In genomic region chr6:133099573-133099972, GRCh38 we compare ENCODE assay signal across 14 cellular contexts.
DNase-seq lines count a peak whose midpoint lies in the region; ATAC-seq and TF ChIP-seq lines count a peak whose summit lies in the region.
"Had no signal": no experiment of that assay in that cellular context is flagged by ENCODE, and none has a peak within 500 bp of the region (broad histone marks: within the 10 kb centered on the region; RNA-seq: fewer than 3 reads in every experiment).

No MANE protein-coding gene starts in this region.

- H3K36me3 ChIP-seq in HUES64 (ENCODE audit: insufficient read depth, low read length) (no peaks in the 10 kb centered on the region), mammary epithelial cell (ENCODE audit: insufficient read depth, low read length) (no peaks in the 10 kb centered on the region), mucosa of descending colon (ENCODE audit: low read depth) (no peaks in the 10 kb centered on the region), tibial nerve (no peaks in the 10 kb centered on the region)

- H3K4me3 ChIP-seq in HUES64 (ENCODE audit: low read length) = no peak overlapping the region
- no peak overlapping the region for H3K4me3 ChIP-seq in mammary epithelial cell (replicated peaks in 1 of 3; ENCODE audit: insufficient read depth in 1 of 3, low read depth in 2 of 3, low read length in 3 of 3)
- no peak overlapping the region for H3K4me3 ChIP-seq in mucosa of descending colon
- H3K4me3 ChIP-seq in tibial nerve = no peak overlapping the region

- H2AFZ ChIP-seq in mammary epithelial cell (ENCODE audit: low read depth, low read length) = no peak overlapping the region

- ATAC-seq in mucosa of descending colon = no peak

- no peaks in the 10 kb centered on the region for H4K20me1 ChIP-seq in mammary epithelial cell (ENCODE audit: insufficient read depth, low read length)

- TF ChIP-seq CTCF in AG09319 (IDR thresholded peaks at IDR 0.05; ENCODE audit: low read depth, low read length) (no peak), mammary epithelial cell (conservative IDR thresholded peaks at IDR 0.05 in 1 of 2, IDR thresholded peaks at IDR 0.05 in 1 of 2; ENCODE audit: extremely low read depth in 1 of 2, insufficient read depth in 1 of 2, low read depth in 1 of 2, low read length in 2 of 2) (no peak), mucosa of descending colon (IDR thresholded peaks at IDR 0.05) (no peak), tibial nerve (IDR thresholded peaks at IDR 0.05) (no peak)

- H3K4me2 ChIP-seq in mammary epithelial cell (ENCODE audit: insufficient read depth, low read depth, low read length) = peak overlapping the region; percentile 29

- intact Hi-C loops in mammary epithelial cell (cut with micrococcal nuclease) = no loop called here
- intact Hi-C loops in mucosa of descending colon (cut with DNase I, micrococcal nuclease) = no loop called here

- no peak for TF ChIP-seq POLR2A in tibial nerve (IDR thresholded peaks at IDR 0.05)

- CTCF ChIA-PET in mammary epithelial cell (lab: Charles Lee; ENCODE audit: low non-redundant PET) = no interaction called here

- H3K27ac ChIP-seq in HUES64 (ENCODE audit: low read depth, low read length) (peak overlapping the region; percentile 47; the same call in 1 of the 2 replicates), mammary epithelial cell (ENCODE audit: insufficient read depth, low read depth, low read length) (peak overlapping the region; percentile 71), tibial nerve (no peak overlapping the region)

- H3K4me1 ChIP-seq in HUES64 (ENCODE audit: insufficient read depth, low read length) = peaks cover 19% of the 10 kb centered on the region
- H3K4me1 ChIP-seq in mammary epithelial cell (ENCODE audit: insufficient read depth, low read length) = peaks cover 19% of the 10 kb centered on the region
- H3K4me1 ChIP-seq in mucosa of descending colon (ENCODE audit: low read depth) = no peaks in the 10 kb centered on the region
- no peaks in the 10 kb centered on the region for H3K4me1 ChIP-seq in tibial nerve

- TF ChIP-seq EP300 in tibial nerve (IDR thresholded peaks at IDR 0.05) = no peak

- H3K27me3 ChIP-seq in HUES64 (ENCODE audit: insufficient read depth, low read length) = no peaks in the 10 kb centered on the region
- H3K27me3 ChIP-seq in mammary epithelial cell (ENCODE audit: insufficient read depth, low read length) = no peaks in the 10 kb centered on the region
- no peaks in the 10 kb centered on the region for H3K27me3 ChIP-seq in tibial nerve

- H3K9ac ChIP-seq in HUES64 (ENCODE audit: low read depth, low read length) (no peak overlapping the region), mammary epithelial cell (ENCODE audit: insufficient read depth, low read length) (no peak overlapping the region)

- dilution Hi-C loops in mammary epithelial cell (cut with HindIII; ENCODE audit: low sequenced_read_pairs) = no loop called here

- in situ Hi-C loops in mammary epithelial cell (cut with MboI; ENCODE audit: low sequenced_read_pairs in 2 of 2) = no loop called here

- H3K9me3 ChIP-seq in HUES64 (ENCODE audit: insufficient read depth, low read depth, low read length) (no peaks in the 10 kb centered on the region), mammary epithelial cell (replicated peaks; ENCODE audit: insufficient read depth, low read length) (no peaks in the 10 kb centered on the region), mucosa of descending colon (no peaks in the 10 kb centered on the region), tibial nerve (no peaks in the 10 kb centered on the region)

- no TSS peak for BruUV-seq in mammary epithelial cell (replicated peaks; lab: Mats Ljungman, UMichigan)

- no peaks in the 10 kb centered on the region for H3K79me2 ChIP-seq in mammary epithelial cell (ENCODE audit: insufficient read depth, low read length)

- DNase-seq in AG09319 (ENCODE audit: extremely low read depth, low read depth) (peak; percentile 41), mammary epithelial cell (peak; percentile 86), kidney tubule cell (ENCODE audit: low spot score) (peak; percentile 84), mucosa of descending colon (no peak), tibial nerve (ENCODE audit: low spot score in 2 of 2) (no peak), GM03348 (ENCODE audit: low spot score) (no peak), KG1 (lab: John Stamatoyannopoulos, UW) (no peak)
- DNase-seq: caudate nucleus; glutamatergic neuron; MV-4-11; naive B cell; NCI-H774; stimulated activated CD4-positive, alpha-beta T cell treated with anti-CD3 and anti-CD28 coated beads, Interleukin-2, amount 100 ng/mL, for 48 hours had no signal

Comparison
In these comparisons a context has a peak if more than half of its experiments do, and no peak if none do; other contexts are left out.
1. DNase-seq: peak in AG09319 (single experiment), mammary epithelial cell (single experiment) and kidney tubule cell (single experiment); none in mucosa of descending colon (0 of 3), tibial nerve (0 of 2), GM03348 (single experiment) and KG1 (single experiment).
2. H3K27ac ChIP-seq: peak in HUES64 (single experiment) and mammary epithelial cell (single experiment); none in tibial nerve (0 of 4).